Comparison of ENCODE assay signal across 8 cellular contexts in the genomic region with DNA sequence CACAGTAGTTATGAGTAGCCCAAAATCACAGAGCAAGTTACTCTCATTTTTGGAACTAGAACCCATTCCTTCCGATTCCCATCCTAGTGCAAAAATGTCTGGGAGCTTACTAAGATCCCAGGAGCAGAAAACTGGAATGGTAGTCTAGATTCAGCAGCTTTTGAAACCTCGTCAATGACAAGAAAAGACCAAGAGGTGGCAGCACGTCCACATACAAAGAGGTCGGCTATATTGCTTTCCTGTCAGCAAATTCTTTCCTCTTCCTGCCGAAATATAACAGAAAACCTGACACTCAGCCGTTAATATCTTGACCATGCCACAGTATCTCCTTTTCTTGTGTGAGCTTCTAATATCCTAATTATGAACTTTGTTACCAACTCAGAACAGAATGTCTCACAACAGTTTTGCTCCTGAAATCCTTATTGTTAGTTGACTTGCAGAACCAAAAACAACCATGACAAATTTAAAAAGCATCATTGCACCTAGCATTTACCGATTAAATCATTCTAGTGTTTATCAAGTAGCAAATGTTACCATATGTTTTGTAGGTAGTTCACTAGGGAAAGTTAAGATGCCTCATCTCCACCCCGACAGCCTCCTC.
DNase-seq lines count a peak whose midpoint lies in the region; ATAC-seq, FAIRE-seq and TF ChIP-seq lines count a peak whose summit lies in the region.

No MANE protein-coding gene starts in this region.

- H3K27me3 ChIP-seq in BJ (ENCODE audit: control insufficient read depth, insufficient read depth, low read length) (no peaks in the 10 kb centered on the region), thyroid gland (no peaks in the 10 kb centered on the region), aorta (ENCODE audit: control insufficient read depth in 1 of 2, insufficient read depth in 2 of 2, low read length in 1 of 2) (no peaks in the 10 kb centered on the region)

- H3K4me3 ChIP-seq in BJ (ENCODE audit: low read depth, low read length) (no peak overlapping the region), thyroid gland (replicated peaks in 1 of 3) (no peak overlapping the region), aorta (ENCODE audit: low read length in 2 of 2) (no peak overlapping the region)

- peak; percentile 36 for FAIRE-seq in GM12892 (lab: Jason Lieb, UNC)

- H3K27ac ChIP-seq in thyroid gland (no peak overlapping the region), aorta (ENCODE audit: low read depth in 1 of 2, low read length in 2 of 2) (no peak overlapping the region)

- DNase-seq in BJ (ENCODE audit: low read depth) (peak; percentile 5), GM12892 (ENCODE audit: insufficient read length) (no peak), HT1080 (ENCODE audit: low read depth) (peak; percentile 54), OCI-M2 (lab: John Stamatoyannopoulos, UW; ENCODE audit: unreplicated experiment) (peak; percentile 22), cerebellum (ENCODE audit: low spot score) (peak; percentile 24), kidney tubule cell (ENCODE audit: low spot score) (peak; percentile 67), thyroid gland (peak; percentile 43 to 57), aorta (no peak)

- no peak for ATAC-seq in aorta (ENCODE audit: low FRiP score)

- TF ChIP-seq CTCF in BJ (IDR thresholded peaks at IDR 0.05; ENCODE audit: insufficient read depth, low read depth, low read length) (peak; percentile 68), thyroid gland (IDR thresholded peaks at IDR 0.05) (peak in 5 of 6 experiments; percentile 48 to 82 (median 74))

- TF ChIP-seq POLR2A in GM12892 (IDR thresholded peaks at IDR 0.05; ENCODE audit: low read depth, low read length) (no peak), thyroid gland (IDR thresholded peaks at IDR 0.05) (no peak)

- H3K4me1 ChIP-seq in thyroid gland, result no peaks in the 10 kb centered on the region
- no peaks in the 10 kb centered on the region for H3K4me1 ChIP-seq in aorta (ENCODE audit: control insufficient read depth in 1 of 2, insufficient read depth in 2 of 2, low read length in 2 of 2)

- POLR2A ChIA-PET in BJ (lab: Charles Lee), result interaction anchor here (0.6 kb wide), 1 partner anchor 409 kb away, joined by 9 read pairs; no protein-coding TSS in a partner anchor

- CTCF ChIA-PET in BJ (lab: Yijun Ruan, JAX), result interaction anchor here (0.6 to 7.8 kb wide), 18 partner anchors 9 to 512 kb away, joined by 3 to 150 read pairs (median 4); no protein-coding TSS in a partner anchor

- H3K36me3 ChIP-seq in BJ (ENCODE audit: control insufficient read depth, insufficient read depth, low read length) (no peaks in the 10 kb centered on the region), thyroid gland (no peaks in the 10 kb centered on the region), aorta (ENCODE audit: control insufficient read depth in 1 of 2, insufficient read depth in 2 of 2, low read length in 1 of 2) (no peaks in the 10 kb centered on the region)

- WGBS in thyroid gland, 2 donors, result 19 to 21% methylated on average over 8 of the region's 8 CpGs
- WGBS in aorta, 2 donors, result 16 to 19% methylated on average over 8 of the region's 8 CpGs

- no peaks in the 10 kb centered on the region for H3K9me3 ChIP-seq in thyroid gland
- peaks cover 2% of the 10 kb centered on the region for H3K9me3 ChIP-seq in aorta (ENCODE audit: control insufficient read depth, low read length)

- intact Hi-C loops in thyroid gland (cut with DNase I) (loop anchor here (2.0 kb wide), 1 partner anchor 407 kb away; no protein-coding TSS in a partner anchor), aorta (cut with DNase I) (loop anchor here (5.0 to 10.0 kb wide), 3 partner anchors 63 to 503 kb away; no protein-coding TSS in a partner anchor)

Comparison
In these comparisons a context has a peak if more than half of its experiments do, and no peak if none do; other contexts are left out.
1. DNase-seq: peak in BJ (single experiment), HT1080 (single experiment), OCI-M2 (single experiment), cerebellum (single experiment), kidney tubule cell (single experiment) and thyroid gland (2 of 2); none in GM12892 (single experiment) and aorta (0 of 2).